33 cellular contexts compared by ENCODE assay signal in genomic region chr11:29231586-29231985, GRCh38.
"Had no signal": no experiment of that assay in that cellular context is flagged by ENCODE, and none has a peak within 500 bp of the region (broad histone marks: within the 10 kb centered on the region; RNA-seq: fewer than 3 reads in every experiment).

No MANE protein-coding gene starts in this region.

- ATAC-seq: naive thymus-derived CD8-positive, alpha-beta T cell; natural killer cell treated with Interleukin-12 subunit alpha and Interleukin-12 subunit beta and Interleukin-15 and Interleukin-18, amount 100 ng/mL, for 72 hours; pancreas; psoas muscle; right cardiac atrium; right lobe of liver; stimulated activated memory B cell treated with anti-CD40 and anti-IgM and Interleukin-4, amounts not matched to agents 10 μg/mL and 1 μg/mL and 100 μg/mL, for 72 hours; stimulated activated naive CD8-positive, alpha-beta T cell treated with anti-CD3 and anti-CD28 coated beads, Interleukin-15, amount 100 ng/mL, for 72 hours; stimulated activated naive CD8-positive, alpha-beta T cell treated with anti-CD3 and anti-CD28 coated beads, Interleukin-15, Interleukin-2, amounts not matched to agents 100 U/mL and 50 U/mL, for 24 hours; upper lobe of right lung had no signal

- H3K27me3 ChIP-seq: neutrophil, pancreas, right lobe of liver, sigmoid colon, spleen, suprapubic skin, testis, tibial artery, transverse colon, upper lobe of right lung, uterus had no signal

- DNase-seq: naive thymus-derived CD8-positive, alpha-beta T cell; nephron progenitor cell; nucleus accumbens; pancreas; posterior cingulate gyrus; psoas muscle; right cardiac atrium; right lobe of liver; sigmoid colon; spleen; stimulated activated CD4-positive, alpha-beta T cell treated with anti-CD3 and anti-CD28 coated beads, Interleukin-12 subunit alpha, Interleukin-12 subunit beta, amount 100 ng/mL, for 4 hours; stimulated activated CD4-positive, alpha-beta T cell treated with anti-CD3 and anti-CD28 coated beads, Interleukin-1b, Interleukin-23, amount 100 ng/mL, for 48 hours; stimulated activated CD4-positive, alpha-beta T cell treated with anti-CD3 and anti-CD28 coated beads, Interleukin-4, amount 100 ng/mL, for 1 hour; stimulated activated CD4-positive, alpha-beta T cell treated with anti-CD3 and anti-CD28 coated beads, Interleukin-4, amount 100 ng/mL, for 4 hours; stimulated activated CD8-positive, alpha-beta memory T cell treated with anti-CD3 and anti-CD28 coated beads, Interleukin-4, amount 100 ng/mL, for 48 hours; stimulated activated naive CD4-positive, alpha-beta T cell; stimulated activated naive CD8-positive, alpha-beta T cell treated with anti-CD3 and anti-CD28 coated beads, Interleukin-15, amount 100 ng/mL, for 72 hours; stimulated activated naive CD8-positive, alpha-beta T cell treated with anti-CD3 and anti-CD28 coated beads, Interleukin-15, Interleukin-2, amounts not matched to agents 100 U/mL and 50 U/mL, for 24 hours; substantia nigra; testis; tibial artery; transverse colon; upper lobe of right lung; uterus had no signal

- H3K4me1 ChIP-seq: pancreas, psoas muscle, right lobe of liver, sigmoid colon, spleen, suprapubic skin, testis, tibial artery, transverse colon, upper lobe of right lung, uterus had no signal

- H3K27ac ChIP-seq: neutrophil, pancreas, psoas muscle, right lobe of liver, sigmoid colon, skin epidermis, spleen, suprapubic skin, testis, tibial artery, transverse colon, upper lobe of right lung, uterus had no signal

- H3K27ac Mint-ChIP-seq: naive thymus-derived CD8-positive, alpha-beta T cell; natural killer cell treated with Interleukin-12 subunit alpha and Interleukin-12 subunit beta and Interleukin-15 and Interleukin-18, amount 100 ng/mL, for 72 hours; nephron progenitor cell; progenitor cell of endocrine pancreas; stimulated activated memory B cell treated with anti-CD40 and anti-IgM and Interleukin-4, amounts not matched to agents 10 μg/mL and 1 μg/mL and 100 μg/mL, for 72 hours; stimulated activated naive CD8-positive, alpha-beta T cell treated with anti-CD3 and anti-CD28 coated beads, Interleukin-15, amount 100 ng/mL, for 72 hours; type B pancreatic cell had no signal

- H3K4me1 Mint-ChIP-seq: naive thymus-derived CD8-positive, alpha-beta T cell; nephron progenitor cell; neural crest cell; stimulated activated memory B cell treated with anti-CD40 and anti-IgM and Interleukin-4, amounts not matched to agents 10 μg/mL and 1 μg/mL and 100 μg/mL, for 72 hours; stimulated activated naive CD8-positive, alpha-beta T cell treated with anti-CD3 and anti-CD28 coated beads, Interleukin-15, amount 100 ng/mL, for 72 hours had no signal

- H3K9me3 ChIP-seq: neutrophil, pancreas, psoas muscle, right lobe of liver, sigmoid colon, suprapubic skin, testis, tibial artery, transverse colon, upper lobe of right lung, uterus had no signal

- H3K4me3 Mint-ChIP-seq: naive thymus-derived CD8-positive, alpha-beta T cell; natural killer cell treated with Interleukin-12 subunit alpha and Interleukin-12 subunit beta and Interleukin-15 and Interleukin-18, amount 100 ng/mL, for 72 hours; nephron progenitor cell; neural crest cell; stimulated activated memory B cell treated with anti-CD40 and anti-IgM and Interleukin-4, amounts not matched to agents 10 μg/mL and 1 μg/mL and 100 μg/mL, for 72 hours; stimulated activated naive CD8-positive, alpha-beta T cell treated with anti-CD3 and anti-CD28 coated beads, Interleukin-15, amount 100 ng/mL, for 72 hours; type B pancreatic cell had no signal

- H3K4me2 ChIP-seq: smooth muscle cell had no signal

- H3K9me3 Mint-ChIP-seq: nephron progenitor cell, type B pancreatic cell had no signal

- H3K36me3 Mint-ChIP-seq: naive thymus-derived CD8-positive, alpha-beta T cell; stimulated activated memory B cell treated with anti-CD40 and anti-IgM and Interleukin-4, amounts not matched to agents 10 μg/mL and 1 μg/mL and 100 μg/mL, for 72 hours; type B pancreatic cell had no signal

- H3K36me3 ChIP-seq: neutrophil, pancreas, right lobe of liver, sigmoid colon, spleen, suprapubic skin, tibial artery, transverse colon, upper lobe of right lung, uterus had no signal

- H3K4me3 ChIP-seq: pancreas, psoas muscle, right lobe of liver, sigmoid colon, skin epidermis, smooth muscle cell, spleen, suprapubic skin, testis, tibial artery, transverse colon, upper lobe of right lung, uterus had no signal

- H3K27me3 Mint-ChIP-seq: naive thymus-derived CD8-positive, alpha-beta T cell; natural killer cell treated with Interleukin-12 subunit alpha and Interleukin-12 subunit beta and Interleukin-15 and Interleukin-18, amount 100 ng/mL, for 72 hours; progenitor cell of endocrine pancreas; stimulated activated memory B cell treated with anti-CD40 and anti-IgM and Interleukin-4, amounts not matched to agents 10 μg/mL and 1 μg/mL and 100 μg/mL, for 72 hours; stimulated activated naive CD8-positive, alpha-beta T cell treated with anti-CD3 and anti-CD28 coated beads, Interleukin-15, amount 100 ng/mL, for 72 hours; type B pancreatic cell had no signal
